8 cellular contexts compared by ENCODE assay signal in the genomic region with DNA sequence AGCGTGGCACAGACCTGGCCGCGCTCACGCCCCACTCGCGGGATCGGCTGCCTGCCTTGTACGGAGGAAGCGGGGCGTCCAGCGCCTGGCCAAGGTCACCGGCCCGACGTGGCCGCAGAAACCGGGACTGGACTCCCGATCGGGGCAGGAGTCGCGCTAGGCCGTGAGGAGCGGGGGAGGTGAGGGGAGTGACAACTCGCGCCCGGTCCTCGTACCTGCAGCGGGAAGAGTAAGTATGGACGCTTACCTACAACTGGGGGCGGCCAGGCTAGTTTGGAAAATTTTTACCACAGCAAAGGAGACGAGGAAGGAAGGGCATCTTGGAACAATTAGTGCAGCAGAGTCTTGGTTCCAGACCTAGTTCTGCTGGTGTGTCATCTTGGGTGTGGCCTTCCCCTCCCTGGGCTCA. TPM values are rescaled to one million over a fixed set of nuclear protein-coding genes. Genes with fewer than 3 reads are reported as not detected.
DNase-seq lines count a peak whose midpoint lies in the region; ATAC-seq lines count a peak whose summit lies in the region.

No MANE protein-coding gene starts in this region.

- H3K9me3 ChIP-seq in esophagus (ENCODE audit: control insufficient read depth in 2 of 2, insufficient read depth in 1 of 2, low read depth in 1 of 2, low read length in 1 of 2), result peaks cover 0 to 2% of the 10 kb centered on the region in 2 donors

- peaks cover 13% of the 10 kb centered on the region for H3K4me1 ChIP-seq in ACC112 (ENCODE audit: control insufficient read depth, insufficient read depth, low read length, unreplicated experiment)
- peaks cover 4 to 17% of the 10 kb centered on the region in 2 donors for H3K4me1 ChIP-seq in esophagus (ENCODE audit: control insufficient read depth in 2 of 2, insufficient read depth in 2 of 2, low read length in 1 of 2)

- POLR2A ChIA-PET in activated CD4-positive, alpha-beta T cell treated with anti-CD3 and anti-CD28 coated beads for 36 hours (lab: Charles Lee), result no interaction called here

- peak overlapping the region; percentile 69 for H2AFZ ChIP-seq in ACC112 (ENCODE audit: low read length, unreplicated experiment)

- H3K27me3 ChIP-seq in ACC112 (ENCODE audit: insufficient read depth, low read length) (no peaks in the 10 kb centered on the region), esophagus (ENCODE audit: control insufficient read depth in 1 of 2, insufficient read depth in 2 of 2, low read length in 2 of 2) (no peaks in the 10 kb centered on the region)

- 1% methylated on average over 29 to 30 of the region's 30 CpGs for WGBS in esophagus, 2 donors

- H3K36me3 ChIP-seq in ACC112 (ENCODE audit: insufficient read depth, low read length), result 0 out of 2 replicates have a peak, but pooled peaks cover 6% of the 10 kb centered on the region
- H3K36me3 ChIP-seq in esophagus (ENCODE audit: control insufficient read depth in 2 of 2, insufficient read depth in 2 of 2, low read length in 1 of 2), result no peaks in the 10 kb centered on the region

- peak overlapping the region; percentile 78 for H3K4me3 Mint-ChIP-seq in activated CD4-positive, alpha-beta T cell treated with anti-CD3 and anti-CD28 coated beads for 36 hours
- peak overlapping the region; percentile 73 to 92 (median 88) for H3K4me3 Mint-ChIP-seq in naive B cell

- H3K9me3 Mint-ChIP-seq in activated CD4-positive, alpha-beta T cell treated with anti-CD3 and anti-CD28 coated beads for 36 hours (ENCODE audit: low read depth), result peaks cover 9% of the 10 kb centered on the region
- H3K9me3 Mint-ChIP-seq in naive B cell, result peaks cover 0 to 12% (median 6%) of the 10 kb centered on the region in 7 donors

- DNase-seq in activated CD4-positive, alpha-beta T cell treated with anti-CD3 and anti-CD28 coated beads for 36 hours, result peak; percentile 40
- DNase-seq in naive B cell (no peak), NCI-H1105 treated with DMSO at 0.1 percent for 48 hours (lab: John Stamatoyannopoulos, UW) (no peak)

- H3K27me3 Mint-ChIP-seq in activated CD4-positive, alpha-beta T cell treated with anti-CD3 and anti-CD28 coated beads for 36 hours, result no peaks in the 10 kb centered on the region
- H3K27me3 Mint-ChIP-seq in naive B cell, result no peaks in the 10 kb centered on the region

- H3K4me3 ChIP-seq in ACC112 (ENCODE audit: low read depth, low read length) (peak overlapping the region; percentile 97), esophagus (ENCODE audit: low read depth in 1 of 2, low read length in 2 of 2) (peak overlapping the region; percentile 74 to 79)

- H3K36me3 Mint-ChIP-seq in activated CD4-positive, alpha-beta T cell treated with anti-CD3 and anti-CD28 coated beads for 36 hours (ENCODE audit: low read depth), result peaks cover 13% of the 10 kb centered on the region
- peaks cover 0 to 6% of the 10 kb centered on the region in 2 donors for H3K36me3 Mint-ChIP-seq in naive B cell

- H3K27ac Mint-ChIP-seq in activated CD4-positive, alpha-beta T cell treated with anti-CD3 and anti-CD28 coated beads for 36 hours, result peak overlapping the region; percentile 88
- peak overlapping the region; percentile 38 to 96 (median 86) for H3K27ac Mint-ChIP-seq in naive B cell

- CTCF ChIA-PET in activated CD4-positive, alpha-beta T cell treated with anti-CD3 and anti-CD28 coated beads for 36 hours (lab: Charles Lee), result interaction anchor here (0.8 kb wide), 1 partner anchor 237 kb away, joined by 3 read pairs; no protein-coding TSS in a partner anchor

- H3K27ac ChIP-seq in ACC112 (ENCODE audit: low read depth, low read length) (no peak overlapping the region), esophagus (ENCODE audit: low read depth in 2 of 2, low read length in 1 of 2) (peak overlapping the region; percentile 66 to 90)

- peaks cover 50% of the 10 kb centered on the region for H3K79me2 ChIP-seq in ACC112 (ENCODE audit: control insufficient read depth, insufficient read depth, low read length, unreplicated experiment)

- H3K4me1 Mint-ChIP-seq in activated CD4-positive, alpha-beta T cell treated with anti-CD3 and anti-CD28 coated beads for 36 hours, result peaks cover 38% of the 10 kb centered on the region
- peaks cover 22 to 39% (median 35%) of the 10 kb centered on the region in 3 donors for H3K4me1 Mint-ChIP-seq in naive B cell

- ATAC-seq in GM21619 (IDR thresholded peaks at IDR 0.05; ENCODE audit: unreplicated experiment) (peak; percentile 0), naive B cell (ENCODE audit: low read depth in 2 of 2) (no peak), HG02885 (IDR thresholded peaks at IDR 0.05; ENCODE audit: poor library complexity, unreplicated experiment) (no peak)
- no peak for ATAC-seq in activated CD4-positive, alpha-beta T cell treated with anti-CD3 and anti-CD28 coated beads for 36 hours
- no peak for ATAC-seq in activated CD4-positive, CD25-positive, alpha-beta regulatory T cell treated with anti-CD3 and anti-CD28 coated beads, Interleukin-2, amount 50 U/mL, for 24 hours

- intact Hi-C loops in activated CD4-positive, alpha-beta T cell treated with anti-CD3 and anti-CD28 coated beads for 36 hours (cut with DNase I, micrococcal nuclease), result loop anchor here (2.0 to 5.0 kb wide), 5 partner anchors 45 to 459 kb away; partner anchors contain the start of genes ASB1 (in 1 of the 2), PER2 (in 1 of the 2) and RAMP1 (in 1 of the 2)

RNA-seq across cellular contexts. Expression of gene UBE2F, which starts 0.7 kb away (rescaled TPM):
- total RNA-seq in activated CD4-positive, alpha-beta T cell treated with anti-CD3 and anti-CD28 coated beads for 36 hours, result 10 to 100 TPM; 59.2 to 75.5 TPM
- polyA plus RNA-seq in esophagus (10 to 100 TPM; 45.5 to 52.3 TPM), naive B cell (ENCODE audit: low read depth in 6 of 6) (10 to 100 TPM; 50.7 to 64.6 (median 60.0) TPM)
